23 cellular contexts compared by ENCODE assay signal in the genomic region with DNA sequence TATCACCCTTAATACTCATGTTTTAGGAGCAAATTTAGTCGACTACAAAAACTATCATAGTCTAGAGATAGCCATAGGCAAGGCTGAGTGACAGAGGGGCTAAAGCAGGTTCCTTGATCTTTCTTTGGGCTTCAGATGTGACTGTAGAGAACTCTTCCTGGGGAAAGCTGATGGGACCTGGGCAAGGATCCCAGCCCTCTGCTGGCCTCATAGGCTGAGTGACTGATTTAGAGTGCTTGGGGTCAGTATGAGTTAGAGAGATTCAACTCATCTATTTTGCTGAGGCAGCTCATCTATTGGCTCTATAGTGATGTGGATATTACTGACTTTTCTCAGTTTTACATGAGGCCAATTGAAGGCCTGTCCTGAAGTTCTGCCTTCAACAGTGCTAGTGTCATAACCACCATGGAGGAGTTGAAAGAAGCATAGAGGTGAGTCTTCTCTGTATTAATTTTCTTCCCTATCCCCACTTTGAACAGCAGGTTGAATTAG.
DNase-seq lines count a peak whose midpoint lies in the region; ATAC-seq, FAIRE-seq and TF ChIP-seq lines count a peak whose summit lies in the region.
"Had no signal": no experiment of that assay in that cellular context is flagged by ENCODE, and none has a peak within 500 bp of the region (broad histone marks: within the 10 kb centered on the region; RNA-seq: fewer than 3 reads in every experiment).

No MANE protein-coding gene starts in this region.

- peak; percentile 47 for FAIRE-seq in GM12891 (lab: Jason Lieb, UNC)
- FAIRE-seq: D721Med had no signal

- CTCF ChIA-PET in CD8-positive, alpha-beta memory T cell (lab: Charles Lee), result no interaction called here

- H3K27me3 Mint-ChIP-seq in activated CD4-positive, alpha-beta T cell treated with anti-CD3 and anti-CD28 coated beads, Interleukin-2, amount 10 ng/mL, durations not matched to agents 24 days and 14 days, result no peaks in the 10 kb centered on the region
- H3K27me3 Mint-ChIP-seq in activated naive CD8-positive, alpha-beta T cell treated with anti-CD3 and anti-CD28 coated beads for 36 hours, result no peaks in the 10 kb centered on the region
- H3K27me3 Mint-ChIP-seq in CD8-positive, alpha-beta memory T cell, result no peaks in the 10 kb centered on the region
- H3K27me3 Mint-ChIP-seq: naive thymus-derived CD8-positive, alpha-beta T cell had no signal

- no peak for TF ChIP-seq POLR2A in GM12891 (IDR thresholded peaks at IDR 0.05; ENCODE audit: low read depth, low read length)

- no peak overlapping the region for H3K27ac ChIP-seq in CD8-positive, alpha-beta memory T cell (ENCODE audit: low read depth, low read length)
- H3K27ac ChIP-seq: left lung, ovary, PC-9, vagina had no signal

- ATAC-seq in HG03159 (IDR thresholded peaks at IDR 0.05; ENCODE audit: unreplicated experiment), result peak; percentile 2
- no peak for ATAC-seq in HG03460 (IDR thresholded peaks at IDR 0.05; ENCODE audit: unreplicated experiment)
- ATAC-seq: left lung, right cardiac atrium had no signal

- peaks cover 5% of the 10 kb centered on the region for H3K36me3 Mint-ChIP-seq in activated CD4-positive, alpha-beta T cell treated with anti-CD3 and anti-CD28 coated beads, Interleukin-2, amount 10 ng/mL, durations not matched to agents 24 days and 14 days (ENCODE audit: low read depth)
- no peaks in the 10 kb centered on the region for H3K36me3 Mint-ChIP-seq in activated naive CD8-positive, alpha-beta T cell treated with anti-CD3 and anti-CD28 coated beads for 36 hours
- peaks cover 0 to 13% (median 0%) of the 10 kb centered on the region in 3 donors for H3K36me3 Mint-ChIP-seq in CD8-positive, alpha-beta memory T cell

- H3K36me3 ChIP-seq in CD8-positive, alpha-beta memory T cell (ENCODE audit: insufficient read depth, low read length), result no peaks in the 10 kb centered on the region
- H3K36me3 ChIP-seq: left lung, ovary, vagina had no signal

- H3K9me3 ChIP-seq in CD8-positive, alpha-beta memory T cell (ENCODE audit: low read length), result no peaks in the 10 kb centered on the region
- H3K9me3 ChIP-seq: ovary, vagina had no signal

- no peak overlapping the region for H3K4me3 ChIP-seq in CD8-positive, alpha-beta memory T cell (ENCODE audit: low read length)
- H3K4me3 ChIP-seq: left lung, ovary, PC-9, vagina had no signal

- DNase-seq in activated CD4-positive, alpha-beta T cell treated with anti-CD3 and anti-CD28 coated beads, Interleukin-2, amount 10 ng/mL, durations not matched to agents 24 days and 14 days, result no peak
- no peak for DNase-seq in activated CD4-positive, alpha-beta T cell treated with anti-CD3 and anti-CD28 coated beads for 1 hour
- no peak for DNase-seq in GM12891 (ENCODE audit: insufficient read length, low spot score)
- DNase-seq in activated naive CD8-positive, alpha-beta T cell treated with anti-CD3 and anti-CD28 coated beads for 36 hours, result no peak
- DNase-seq in NCI-H2081 treated with DMSO at 0.1 percent for 48 hours (lab: John Stamatoyannopoulos, UW), result no peak
- no peak for DNase-seq in CD8-positive, alpha-beta memory T cell
- DNase-seq: C1 segment of cervical spinal cord; effector memory CD4-positive, alpha-beta T cell; foreskin melanocyte; hippocampal formation; left lung; naive thymus-derived CD8-positive, alpha-beta T cell; NCI-H1048; NCI-H187 treated with DMSO at 0.1 percent for 48 hours; ovary; right cardiac atrium; SHP77 treated with DMSO at 0.1 percent for 48 hours had no signal

- no peaks in the 10 kb centered on the region for H3K27me3 ChIP-seq in CD8-positive, alpha-beta memory T cell (ENCODE audit: insufficient read depth, low read length, poor library complexity, severe bottlenecking)
- H3K27me3 ChIP-seq: left lung, ovary, vagina had no signal

- POLR2A ChIA-PET in CD8-positive, alpha-beta memory T cell (lab: Charles Lee), result no interaction called here

- intact Hi-C loops in activated CD4-positive, alpha-beta T cell treated with anti-CD3 and anti-CD28 coated beads, Interleukin-2, amount 10 ng/mL, durations not matched to agents 24 days and 14 days (cut with micrococcal nuclease), result loop anchor here (1.0 to 10.0 kb wide), 7 partner anchors 19 to 404 kb away; no protein-coding TSS in a partner anchor

- peak overlapping the region; percentile 74 for H3K27ac Mint-ChIP-seq in activated CD4-positive, alpha-beta T cell treated with anti-CD3 and anti-CD28 coated beads, Interleukin-2, amount 10 ng/mL, durations not matched to agents 24 days and 14 days
- peak overlapping the region; percentile 75 for H3K27ac Mint-ChIP-seq in activated naive CD8-positive, alpha-beta T cell treated with anti-CD3 and anti-CD28 coated beads for 36 hours
- peak overlapping the region in 2 of 8 donors; percentile 36 to 89 for H3K27ac Mint-ChIP-seq in CD8-positive, alpha-beta memory T cell
- H3K27ac Mint-ChIP-seq: mesothelial cell of epicardium had no signal

- H3K4me3 Mint-ChIP-seq in activated CD4-positive, alpha-beta T cell treated with anti-CD3 and anti-CD28 coated beads, Interleukin-2, amount 10 ng/mL, durations not matched to agents 24 days and 14 days, result no peak overlapping the region
- no peak overlapping the region for H3K4me3 Mint-ChIP-seq in activated naive CD8-positive, alpha-beta T cell treated with anti-CD3 and anti-CD28 coated beads for 36 hours
- H3K4me3 Mint-ChIP-seq in CD8-positive, alpha-beta memory T cell, result no peak overlapping the region
- H3K4me3 Mint-ChIP-seq: mesothelial cell of epicardium; naive thymus-derived CD8-positive, alpha-beta T cell had no signal

- peaks cover 26% of the 10 kb centered on the region for H3K4me1 Mint-ChIP-seq in activated CD4-positive, alpha-beta T cell treated with anti-CD3 and anti-CD28 coated beads, Interleukin-2, amount 10 ng/mL, durations not matched to agents 24 days and 14 days
- peaks cover 20% of the 10 kb centered on the region for H3K4me1 Mint-ChIP-seq in activated naive CD8-positive, alpha-beta T cell treated with anti-CD3 and anti-CD28 coated beads for 36 hours
- H3K4me1 Mint-ChIP-seq in CD8-positive, alpha-beta memory T cell, result peaks cover 11 to 18% (median 12%) of the 10 kb centered on the region in 3 donors

- no peaks in the 10 kb centered on the region for H3K4me1 ChIP-seq in CD8-positive, alpha-beta memory T cell (ENCODE audit: insufficient read depth, low read length)
- H3K4me1 ChIP-seq: left lung, vagina had no signal

- H3K9me3 Mint-ChIP-seq in activated CD4-positive, alpha-beta T cell treated with anti-CD3 and anti-CD28 coated beads, Interleukin-2, amount 10 ng/mL, durations not matched to agents 24 days and 14 days, result no peaks in the 10 kb centered on the region
- peaks cover 10% of the 10 kb centered on the region for H3K9me3 Mint-ChIP-seq in activated naive CD8-positive, alpha-beta T cell treated with anti-CD3 and anti-CD28 coated beads for 36 hours
- H3K9me3 Mint-ChIP-seq in CD8-positive, alpha-beta memory T cell, result peaks cover 0 to 12% (median 6%) of the 10 kb centered on the region in 5 donors

TF ChIP-seq in GM12891, 5 proteins besides CTCF, POLR2A, EP300 and RAD21:
- TF ChIP-seq PAX5 (IDR thresholded peaks at IDR 0.05; ENCODE audit: insufficient read depth, low read length, severe bottlenecking) (no peak), POLR2AphosphoS5 (IDR thresholded peaks at IDR 0.05; ENCODE audit: low read depth, low read length) (no peak), TAF1 (IDR thresholded peaks at IDR 0.05; ENCODE audit: low read depth, low read length) (no peak), SPI1 (IDR thresholded peaks at IDR 0.05; ENCODE audit: low read depth, low read length) (no peak), POU2F2 (IDR thresholded peaks at IDR 0.05; ENCODE audit: low read depth, low read length) (no peak)
